1 cellular context compared by ENCODE assay signal in the genomic region with DNA sequence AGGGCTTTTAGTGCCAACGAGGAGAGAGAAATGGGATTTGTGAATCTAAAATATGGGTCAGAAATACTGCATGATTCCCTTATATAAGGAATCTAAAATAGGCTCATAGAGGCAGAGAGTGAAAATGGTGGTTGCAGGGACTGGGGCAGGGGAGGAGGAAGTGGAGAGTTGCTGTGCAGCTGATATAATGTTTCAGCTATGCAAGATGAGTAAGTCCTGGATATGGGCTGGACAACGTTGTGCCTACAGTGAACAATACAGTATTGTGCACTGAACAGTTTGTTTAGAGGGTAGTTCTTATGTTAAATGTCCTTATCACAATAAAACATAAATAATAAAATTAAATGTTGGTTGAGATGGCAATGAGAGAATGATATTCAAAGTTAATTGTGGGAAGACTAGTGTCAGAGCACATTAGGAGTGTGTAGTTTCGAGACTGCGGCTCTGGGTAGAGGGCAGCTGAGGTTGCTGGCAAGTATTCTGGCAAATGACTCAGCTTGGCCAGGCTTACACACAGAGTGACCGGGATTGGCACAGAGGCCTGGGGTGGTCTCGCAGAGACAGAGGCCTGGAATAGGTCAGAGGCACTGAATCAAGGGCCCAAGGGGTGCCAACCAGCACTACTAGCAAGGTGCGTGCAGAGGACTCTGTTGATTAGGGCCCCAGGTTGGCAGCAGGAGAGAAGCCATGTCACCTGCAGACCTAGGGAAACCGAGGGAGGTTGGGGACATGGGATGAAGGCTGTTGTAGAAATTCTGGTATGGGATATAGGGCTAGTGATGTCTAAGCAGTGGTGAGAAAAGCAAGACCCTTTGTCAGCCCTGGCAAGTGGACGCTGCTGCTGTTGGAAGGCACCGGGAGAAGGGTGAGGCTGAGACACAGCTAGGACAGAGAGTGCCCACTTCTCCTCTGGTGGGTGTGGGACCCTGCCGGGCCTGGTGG.
TF ChIP-seq lines count a peak whose summit lies in the region.

No MANE protein-coding gene starts in this region.

TF ChIP-seq in SK-N-SH, 30 proteins besides CTCF, POLR2A, EP300 and RAD21 (continued from another document):
- TF ChIP-seq RXRA (IDR thresholded peaks at IDR 0.05; ENCODE audit: borderline replicate concordance, low read depth) (no peak; the same call in 1 of the 2 replicates), TAF1 (IDR thresholded peaks at IDR 0.05; ENCODE audit: borderline replicate concordance, low read depth, low read length) (no peak; the same call in 1 of the 2 replicates), ELF1 (IDR thresholded peaks at IDR 0.05) (no peak; the same call in 1 of the 2 replicates), TEAD4 (IDR thresholded peaks at IDR 0.05; ENCODE audit: borderline replicate concordance, insufficient read depth) (peak; percentile 20; the same call in 1 of the 2 replicates), POLR2AphosphoS5 (IDR thresholded peaks at IDR 0.05; ENCODE audit: low read depth, low read length) (peak; percentile 45; the same call in 1 of the 2 replicates), GATA2 (CRISPR knock-in tag; IDR thresholded peaks at IDR 0.05) (no peak), RCOR1 (IDR thresholded peaks at IDR 0.05; ENCODE audit: low read length) (no peak), GABPA (IDR thresholded peaks at IDR 0.05; ENCODE audit: low read depth) (no peak), FOXM1 (IDR thresholded peaks at IDR 0.05; ENCODE audit: low read depth) (no peak), RFX5 (IDR thresholded peaks at IDR 0.05; ENCODE audit: low read length) (no peak), YY1 (IDR thresholded peaks at IDR 0.05; ENCODE audit: low read depth) (peak; percentile 68; the same call in 1 of the 2 replicates), FOXJ3 (CRISPR knock-in tag; IDR thresholded peaks at IDR 0.05) (no peak), TCF12 (IDR thresholded peaks at IDR 0.05) (peak; percentile 63; the same call in 1 of the 2 replicates), SIN3A (IDR thresholded peaks at IDR 0.05; ENCODE audit: borderline replicate concordance, low read depth, low read length) (no peak), NFIC (IDR thresholded peaks at IDR 0.05; ENCODE audit: borderline replicate concordance) (peak; percentile 94)
- TF ChIP-seq, protein P1, sequence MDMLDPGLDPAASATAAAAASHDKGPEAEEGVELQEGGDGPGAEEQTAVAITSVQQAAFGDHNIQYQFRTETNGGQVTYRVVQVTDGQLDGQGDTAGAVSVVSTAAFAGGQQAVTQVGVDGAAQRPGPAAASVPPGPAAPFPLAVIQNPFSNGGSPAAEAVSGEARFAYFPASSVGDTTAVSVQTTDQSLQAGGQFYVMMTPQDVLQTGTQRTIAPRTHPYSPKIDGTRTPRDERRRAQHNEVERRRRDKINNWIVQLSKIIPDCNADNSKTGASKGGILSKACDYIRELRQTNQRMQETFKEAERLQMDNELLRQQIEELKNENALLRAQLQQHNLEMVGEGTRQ (IDR thresholded peaks at IDR 0.05; ENCODE audit: borderline replicate concordance, low read depth, low read length) = no peak
- TF ChIP-seq, protein P2, sequence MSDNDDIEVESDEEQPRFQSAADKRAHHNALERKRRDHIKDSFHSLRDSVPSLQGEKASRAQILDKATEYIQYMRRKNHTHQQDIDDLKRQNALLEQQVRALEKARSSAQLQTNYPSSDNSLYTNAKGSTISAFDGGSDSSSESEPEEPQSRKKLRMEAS (IDR thresholded peaks at IDR 0.05; ENCODE audit: low read depth) = peak; percentile 22; the same call in 1 of the 2 replicates
- TF ChIP-seq, protein P3, sequence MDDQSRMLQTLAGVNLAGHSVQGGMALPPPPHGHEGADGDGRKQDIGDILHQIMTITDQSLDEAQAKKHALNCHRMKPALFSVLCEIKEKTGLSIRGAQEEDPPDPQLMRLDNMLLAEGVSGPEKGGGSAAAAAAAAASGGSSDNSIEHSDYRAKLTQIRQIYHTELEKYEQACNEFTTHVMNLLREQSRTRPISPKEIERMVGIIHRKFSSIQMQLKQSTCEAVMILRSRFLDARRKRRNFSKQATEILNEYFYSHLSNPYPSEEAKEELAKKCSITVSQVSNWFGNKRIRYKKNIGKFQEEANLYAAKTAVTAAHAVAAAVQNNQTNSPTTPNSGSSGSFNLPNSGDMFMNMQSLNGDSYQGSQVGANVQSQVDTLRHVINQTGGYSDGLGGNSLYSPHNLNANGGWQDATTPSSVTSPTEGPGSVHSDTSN (IDR thresholded peaks at IDR 0.05) = no peak
- TF ChIP-seq, protein P4, sequence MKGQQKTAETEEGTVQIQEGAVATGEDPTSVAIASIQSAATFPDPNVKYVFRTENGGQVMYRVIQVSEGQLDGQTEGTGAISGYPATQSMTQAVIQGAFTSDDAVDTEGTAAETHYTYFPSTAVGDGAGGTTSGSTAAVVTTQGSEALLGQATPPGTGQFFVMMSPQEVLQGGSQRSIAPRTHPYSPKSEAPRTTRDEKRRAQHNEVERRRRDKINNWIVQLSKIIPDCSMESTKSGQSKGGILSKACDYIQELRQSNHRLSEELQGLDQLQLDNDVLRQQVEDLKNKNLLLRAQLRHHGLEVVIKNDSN (IDR thresholded peaks at IDR 0.05; ENCODE audit: borderline replicate concordance, low read depth) = no peak
- TF ChIP-seq, protein P5, sequence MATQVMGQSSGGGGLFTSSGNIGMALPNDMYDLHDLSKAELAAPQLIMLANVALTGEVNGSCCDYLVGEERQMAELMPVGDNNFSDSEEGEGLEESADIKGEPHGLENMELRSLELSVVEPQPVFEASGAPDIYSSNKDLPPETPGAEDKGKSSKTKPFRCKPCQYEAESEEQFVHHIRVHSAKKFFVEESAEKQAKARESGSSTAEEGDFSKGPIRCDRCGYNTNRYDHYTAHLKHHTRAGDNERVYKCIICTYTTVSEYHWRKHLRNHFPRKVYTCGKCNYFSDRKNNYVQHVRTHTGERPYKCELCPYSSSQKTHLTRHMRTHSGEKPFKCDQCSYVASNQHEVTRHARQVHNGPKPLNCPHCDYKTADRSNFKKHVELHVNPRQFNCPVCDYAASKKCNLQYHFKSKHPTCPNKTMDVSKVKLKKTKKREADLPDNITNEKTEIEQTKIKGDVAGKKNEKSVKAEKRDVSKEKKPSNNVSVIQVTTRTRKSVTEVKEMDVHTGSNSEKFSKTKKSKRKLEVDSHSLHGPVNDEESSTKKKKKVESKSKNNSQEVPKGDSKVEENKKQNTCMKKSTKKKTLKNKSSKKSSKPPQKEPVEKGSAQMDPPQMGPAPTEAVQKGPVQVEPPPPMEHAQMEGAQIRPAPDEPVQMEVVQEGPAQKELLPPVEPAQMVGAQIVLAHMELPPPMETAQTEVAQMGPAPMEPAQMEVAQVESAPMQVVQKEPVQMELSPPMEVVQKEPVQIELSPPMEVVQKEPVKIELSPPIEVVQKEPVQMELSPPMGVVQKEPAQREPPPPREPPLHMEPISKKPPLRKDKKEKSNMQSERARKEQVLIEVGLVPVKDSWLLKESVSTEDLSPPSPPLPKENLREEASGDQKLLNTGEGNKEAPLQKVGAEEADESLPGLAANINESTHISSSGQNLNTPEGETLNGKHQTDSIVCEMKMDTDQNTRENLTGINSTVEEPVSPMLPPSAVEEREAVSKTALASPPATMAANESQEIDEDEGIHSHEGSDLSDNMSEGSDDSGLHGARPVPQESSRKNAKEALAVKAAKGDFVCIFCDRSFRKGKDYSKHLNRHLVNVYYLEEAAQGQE (IDR thresholded peaks at IDR 0.05; ENCODE audit: low read depth, low read length) = peak; percentile 22; the same call in 1 of the 2 replicates
